1 cellular context compared by ENCODE assay signal in the genomic region with DNA sequence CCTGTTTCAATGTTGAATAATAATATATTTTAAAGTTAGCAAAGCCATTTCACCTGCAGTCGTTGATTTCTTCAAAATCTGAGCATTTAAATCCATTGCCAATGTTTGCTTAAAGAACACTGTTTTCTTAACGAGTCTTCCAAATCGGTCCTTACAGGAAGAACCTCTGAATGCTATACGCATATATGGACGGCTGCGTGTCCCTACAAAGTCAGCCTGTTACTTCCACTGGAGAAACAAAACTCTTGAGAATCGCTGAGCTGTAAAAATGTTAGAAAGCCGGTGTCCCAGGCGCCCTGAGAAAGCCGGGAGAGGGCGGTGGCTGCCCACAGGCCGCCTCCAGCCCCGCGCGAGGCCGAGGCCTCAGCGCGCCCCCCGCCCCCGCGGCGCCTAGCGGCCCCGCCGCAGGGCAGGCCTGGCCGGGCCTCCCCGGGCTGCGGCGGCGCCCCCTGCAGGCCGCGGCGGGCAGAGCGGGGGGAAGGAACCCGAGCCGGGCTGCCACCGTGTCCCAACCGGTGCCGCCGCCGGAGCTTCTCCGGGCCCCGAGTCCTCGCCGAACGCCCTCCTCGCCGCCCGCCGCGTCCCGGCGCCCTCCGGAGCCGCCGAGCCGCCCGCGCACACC.
TF ChIP-seq lines count a peak whose summit lies in the region.

Gene FHIP2A (plus strand): TSS at position 488 of the 622 bp plus-strand sequence. CDS start 299 bp downstream, outside the sequence.

TF ChIP-seq in K562, 482 proteins besides CTCF, POLR2A, EP300 and RAD21 (continued from another document and continues in another):
- TF ChIP-seq ZNF398 (CRISPR knock-in tag; IDR thresholded peaks at IDR 0.05) = no peak
- TF ChIP-seq HCFC1 (IDR thresholded peaks at IDR 0.05; ENCODE audit: low read depth, low read length) = no peak
- no peak for TF ChIP-seq NR2C1 (IDR thresholded peaks at IDR 0.05)
- TF ChIP-seq NR2C1 (tag; IDR thresholded peaks at IDR 0.05) = no peak
- peak; percentile 61 for TF ChIP-seq CXXC5 (CRISPR knock-in tag; IDR thresholded peaks at IDR 0.05)
- 0 out of 2 replicates have a peak, but pooled peaks have one; percentile 33 for TF ChIP-seq ERF (CRISPR knock-in tag; IDR thresholded peaks at IDR 0.05)
- no peak for TF ChIP-seq MGA (IDR thresholded peaks at IDR 0.05)
- TF ChIP-seq ZNF316 (IDR thresholded peaks at IDR 0.05) = peak; percentile 77
- no peak for TF ChIP-seq EWSR1 (IDR thresholded peaks at IDR 0.05; ENCODE audit: borderline replicate concordance, low read depth, partially characterized antibody)
- TF ChIP-seq, protein P1, sequence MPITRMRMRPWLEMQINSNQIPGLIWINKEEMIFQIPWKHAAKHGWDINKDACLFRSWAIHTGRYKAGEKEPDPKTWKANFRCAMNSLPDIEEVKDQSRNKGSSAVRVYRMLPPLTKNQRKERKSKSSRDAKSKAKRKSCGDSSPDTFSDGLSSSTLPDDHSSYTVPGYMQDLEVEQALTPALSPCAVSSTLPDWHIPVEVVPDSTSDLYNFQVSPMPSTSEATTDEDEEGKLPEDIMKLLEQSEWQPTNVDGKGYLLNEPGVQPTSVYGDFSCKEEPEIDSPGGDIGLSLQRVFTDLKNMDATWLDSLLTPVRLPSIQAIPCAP (CRISPR knock-in tag; IDR thresholded peaks at IDR 0.05; ENCODE audit: borderline replicate concordance) = no peak
- peak; percentile 46 for TF ChIP-seq TAF1 (IDR thresholded peaks at IDR 0.05; ENCODE audit: control insufficient read depth, extremely low read depth, insufficient read depth, low read length, severe bottlenecking)
- TF ChIP-seq SMAD4 (CRISPR knock-in tag; conservative IDR thresholded peaks at IDR 0.05) = peak; percentile 45
- TF ChIP-seq POLR2G (IDR thresholded peaks at IDR 0.05; ENCODE audit: low read depth, low read length) = peak; percentile 76
- TF ChIP-seq SIN3A (IDR thresholded peaks at IDR 0.05; ENCODE audit: borderline replicate concordance in 2 of 2, control insufficient read depth in 1 of 2, low read depth in 2 of 2, low read length in 2 of 2) = peak in 1 of 2 experiments; percentile 32; a peak in 1 of 4 replicates
- TF ChIP-seq MYNN (IDR thresholded peaks at IDR 0.05) = no peak
- no peak for TF ChIP-seq MYNN (CRISPR knock-in tag; IDR thresholded peaks at IDR 0.05)
- peak; percentile 23 for TF ChIP-seq TBP (optimal IDR thresholded peaks at IDR 0.05; ENCODE audit: low read depth, low read length)
- TF ChIP-seq HMGN3 (IDR thresholded peaks at IDR 0.05; ENCODE audit: borderline replicate concordance, extremely low read depth, insufficient read length, low read depth, low read length) = peak; percentile 56
- TF ChIP-seq, protein P2, sequence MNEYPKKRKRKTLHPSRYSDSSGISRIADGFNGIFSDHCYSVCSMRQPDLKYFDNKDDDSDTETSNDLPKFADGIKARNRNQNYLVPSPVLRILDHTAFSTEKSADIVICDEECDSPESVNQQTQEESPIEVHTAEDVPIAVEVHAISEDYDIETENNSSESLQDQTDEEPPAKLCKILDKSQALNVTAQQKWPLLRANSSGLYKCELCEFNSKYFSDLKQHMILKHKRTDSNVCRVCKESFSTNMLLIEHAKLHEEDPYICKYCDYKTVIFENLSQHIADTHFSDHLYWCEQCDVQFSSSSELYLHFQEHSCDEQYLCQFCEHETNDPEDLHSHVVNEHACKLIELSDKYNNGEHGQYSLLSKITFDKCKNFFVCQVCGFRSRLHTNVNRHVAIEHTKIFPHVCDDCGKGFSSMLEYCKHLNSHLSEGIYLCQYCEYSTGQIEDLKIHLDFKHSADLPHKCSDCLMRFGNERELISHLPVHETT (CRISPR knock-in tag; conservative IDR thresholded peaks at IDR 0.05 in 1 of 2, IDR thresholded peaks at IDR 0.05 in 1 of 2) = peak in 1 of 2 experiments; percentile 62; a peak in 1 of 4 replicates
- TF ChIP-seq EGR1 (conservative IDR thresholded peaks at IDR 0.05) = 0 out of 2 replicates have a peak, but pooled peaks have one; percentile 17
- TF ChIP-seq E2F6 (IDR thresholded peaks at IDR 0.05; ENCODE audit: borderline replicate concordance in 1 of 2, extremely low read depth in 1 of 2, insufficient read depth in 1 of 2, insufficient read length in 1 of 2, low read depth in 1 of 2, low read length in 1 of 2, poor library complexity in 1 of 2, severe bottlenecking in 1 of 2) = peak in 1 of 2 experiments; percentile 61
- TF ChIP-seq ZBTB7A (IDR thresholded peaks at IDR 0.05; ENCODE audit: borderline replicate concordance, control insufficient read depth, low read depth, low read length) = peak; percentile 89
- TF ChIP-seq ZBTB11 (CRISPR knock-in tag; IDR thresholded peaks at IDR 0.05) = no peak
- peak in 1 of 2 experiments; percentile 40; a peak in 1 of 4 replicates for TF ChIP-seq MAZ (CRISPR knock-in tag; conservative IDR thresholded peaks at IDR 0.05 in 1 of 2, IDR thresholded peaks at IDR 0.05 in 1 of 2)
- no peak for TF ChIP-seq KAT8 (IDR thresholded peaks at IDR 0.05; ENCODE audit: low read depth)
- 0 out of 2 replicates have a peak, but pooled peaks have one; percentile 13 for TF ChIP-seq L3MBTL2 (IDR thresholded peaks at IDR 0.05)
- TF ChIP-seq DLX4 (CRISPR knock-in tag; IDR thresholded peaks at IDR 0.05) = no peak
- no peak for TF ChIP-seq FOXK1 (CRISPR knock-in tag; IDR thresholded peaks at IDR 0.05; ENCODE audit: borderline replicate concordance)
- TF ChIP-seq ARHGAP35 (IDR thresholded peaks at IDR 0.05; ENCODE audit: partially characterized antibody) = no peak
- no peak for TF ChIP-seq SUPT5H (IDR thresholded peaks at IDR 0.05)
